Comparison of ENCODE assay signal across 9 cellular contexts in genomic region chr12:53974084-53975018, GRCh38. TPM values are rescaled to one million over a fixed set of nuclear protein-coding genes. Genes with fewer than 3 reads are reported as not detected.
DNase-seq lines count a peak whose midpoint lies in the region; ATAC-seq, FAIRE-seq and TF ChIP-seq lines count a peak whose summit lies in the region.
"Had no signal": no experiment of that assay in that cellular context is flagged by ENCODE, and none has a peak within 500 bp of the region (broad histone marks: within the 10 kb centered on the region; RNA-seq: fewer than 3 reads in every experiment).

TSS of gene HOTAIR (minus strand) at chr12:53974954.

- H3K27ac ChIP-seq in A549: peak within 1 kb of the TSS; percentile 83 to 95
- peak within 1 kb of the TSS; percentile 88 for H3K27ac ChIP-seq in SJSA1
- peak within 1 kb of the TSS in 2 of 4 donors; percentile 4 to 18 for H3K27ac ChIP-seq in tibial nerve
- H3K27ac ChIP-seq: cardiac muscle cell had no signal

- H3K4me2 ChIP-seq in A549: peak within 1 kb of the TSS; percentile 88

- CTCF ChIA-PET in A549 (lab: Yijun Ruan, JAX) (interaction anchor here (1.1 to 2.2 kb wide), 3 partner anchors 10 to 227 kb away, joined by 4 to 12 read pairs (median 6); partner anchors contain the start of genes HOXC10 and HOXC12), GM10248 (lab: Yijun Ruan, JAX) (interaction anchor here (1.2 kb wide), 1 partner anchor 14 kb away, joined by 4 read pairs; no protein-coding TSS in a partner anchor)

- TF ChIP-seq RAD21 in A549 (conservative IDR thresholded peaks at IDR 0.05 in 1 of 2, IDR thresholded peaks at IDR 0.05 in 1 of 2): no peak

- H3K36me3 ChIP-seq in SJSA1: peaks cover 34% of the 10 kb centered on the region
- H3K36me3 ChIP-seq in iPS-15b (ENCODE audit: control insufficient read depth, insufficient read depth, low read length): no peaks in the 10 kb centered on the region
- no peaks in the 10 kb centered on the region for H3K36me3 ChIP-seq in tibial nerve
- H3K36me3 ChIP-seq: cardiac muscle cell had no signal

- H3K4me1 ChIP-seq in A549: peaks cover 27% of the 10 kb centered on the region
- H3K4me1 ChIP-seq in SJSA1 (replicated peaks): peaks cover 75% of the 10 kb centered on the region
- no peaks in the 10 kb centered on the region for H3K4me1 ChIP-seq in iPS-15b (ENCODE audit: control insufficient read depth, insufficient read depth, low read length)
- peaks cover 0 to 40% (median 21%) of the 10 kb centered on the region in 4 donors for H3K4me1 ChIP-seq in tibial nerve

- H3K27me3 ChIP-seq in SJSA1 (replicated peaks) (no peaks in the 10 kb centered on the region), iPS-15b (ENCODE audit: control insufficient read depth, insufficient read depth, low read length) (peaks cover 100% of the 10 kb centered on the region), tibial nerve (peaks cover 0 to 99% of the 10 kb centered on the region in 2 donors)

- H3K4me3 ChIP-seq in A549 (peak within 1 kb of the TSS; percentile 57), SJSA1 (peak within 1 kb of the TSS; percentile 50), iPS-15b (ENCODE audit: low read depth, low read length) (peak within 1 kb of the TSS; percentile 32), tibial nerve (peak within 1 kb of the TSS; percentile 25 to 49 (median 42))
- H3K4me3 ChIP-seq: cardiac muscle cell had no signal

- TF ChIP-seq POLR2A in A549 (IDR thresholded peaks at IDR 0.05; ENCODE audit: low read length) (peak; percentile 32; the same call in 1 of the 2 replicates), tibial nerve (IDR thresholded peaks at IDR 0.05) (no peak)

- POLR2A ChIA-PET in A549 (lab: Yijun Ruan, JAX): no interaction called here
- POLR2A ChIA-PET in GM10248 (lab: Yijun Ruan, JAX): no interaction called here

- H3K9ac ChIP-seq in iPS-15b (ENCODE audit: low read depth, low read length): no peak within 1 kb of the TSS

- ATAC-seq in A549: peak; percentile 70 to 78
- ATAC-seq in left colon: no peak
- no peak for ATAC-seq in HG03135 (IDR thresholded peaks at IDR 0.05; ENCODE audit: unreplicated experiment)

- no peaks in the 10 kb centered on the region for H3K9me3 ChIP-seq in A549
- no peaks in the 10 kb centered on the region for H3K9me3 ChIP-seq in SJSA1 (replicated peaks)
- H3K9me3 ChIP-seq in iPS-15b (ENCODE audit: control insufficient read depth, insufficient read depth, low read length): no peaks in the 10 kb centered on the region
- H3K9me3 ChIP-seq in tibial nerve: no peaks in the 10 kb centered on the region

- TF ChIP-seq EP300 in A549 (IDR thresholded peaks at IDR 0.05) (no peak), tibial nerve (IDR thresholded peaks at IDR 0.05) (no peak)

- no peak for TF ChIP-seq CTCF in A549 (IDR thresholded peaks at IDR 0.05)
- no peak for TF ChIP-seq CTCF in GM10248 (IDR thresholded peaks at IDR 0.05; ENCODE audit: control extremely low read depth, extremely low read depth, low read depth, missing control alignments)
- TF ChIP-seq CTCF in tibial nerve (IDR thresholded peaks at IDR 0.05): no peak

- intact Hi-C loops in left colon (cut with DNase I, micrococcal nuclease): no loop called here

- DNase-seq in A549 (ENCODE audit: low read depth in 1 of 2, low spot score in 1 of 2) (peak; percentile 39 to 63), GM10248 (ENCODE audit: extremely low spot score) (peak; percentile 58), SJSA1 (ENCODE audit: low read depth in 1 of 2, low spot score in 2 of 2) (peak; percentile 72 to 83), tibial nerve (ENCODE audit: low spot score in 2 of 2) (no peak), left colon (no peak), HUDEP-2 (lab: John Stamatoyannopoulos, UW; ENCODE audit: unreplicated experiment in 76 of 76) (no peak)

- 21% methylated on average over 43 of the region's 59 CpGs for WGBS in A549 (ENCODE audit: missing lambda C conversion rate)
- WGBS in tibial nerve, 2 donors: 1 to 2% methylated on average over 36 to 51 of the region's 59 CpGs

- FAIRE-seq in A549 (lab: Jason Lieb, UNC): no peak

TF ChIP-seq in A549, 52 proteins besides CTCF, POLR2A, EP300 and RAD21:
- TF ChIP-seq ZNF302 (CRISPR knock-in tag; IDR thresholded peaks at IDR 0.05) (no peak), E2F6 (IDR thresholded peaks at IDR 0.05; ENCODE audit: borderline replicate concordance, low read depth) (peak; percentile 90), MAX (IDR thresholded peaks at IDR 0.05) (peak; percentile 84)

RNA-seq across cellular contexts. Expression of gene HOTAIR, which starts in this region (rescaled TPM):
- polyA plus RNA-seq in A549 (2011; rRNA removed): 0.34 and 0.67 TPM in 2 replicates
- polyA plus RNA-seq in A549 (2012; cell fraction: cytosol; rRNA removed): 0.13 and 0.19 TPM in 2 replicates
- 0.12 and 0.23 TPM in 2 replicates for polyA plus RNA-seq in A549 (2012; cell fraction: nucleus; rRNA removed)
- 0.35 to 0.71 TPM (median 0.71 TPM) in 3 replicates for polyA plus RNA-seq in A549 (2017; fragmentation: RNase III; extraction: RNeasy Plus Mini Kit Qiagen cat#74134 plus additional on column Dnase treatment)
- 0.15 and 0.17 TPM in 2 replicates for polyA minus RNA-seq in A549 (2011; rRNA and poly(A)+ RNA removed)
- 11.1 and 13.5 TPM in 2 replicates for total RNA-seq in SJSA1 (2014; rRNA removed; shearing (Covaris generic))
- under 1 TPM in 3 of 4 donors, not detected in 1; 0.20 to 0.42 (median 0.30) TPM for total RNA-seq in tibial nerve
- not detected for total RNA-seq in left colon
- total RNA-seq: cardiac muscle cell had no signal
- polyA plus RNA-seq: cardiac muscle cell had no signal

Comparison
In these comparisons a context has a peak if more than half of its experiments do, and no peak if none do; other contexts are left out.
1. Peak in DNase-seq, ATAC-seq, H3K4me3 ChIP-seq, H3K27ac ChIP-seq and H3K4me2 ChIP-seq in A549; RNA of the gene not detected or under 1 TPM.
2. DNase-seq: peak in GM10248 (single experiment) and SJSA1 (2 of 2); none in tibial nerve (0 of 2), left colon (0 of 2) and HUDEP-2 (0 of 76).
3. Peak in every context shown above with its lines, with median percentiles within 50 percentile points of each other: H3K4me3 ChIP-seq.